ENCODE assay signal across 1 cellular context in the genomic region with DNA sequence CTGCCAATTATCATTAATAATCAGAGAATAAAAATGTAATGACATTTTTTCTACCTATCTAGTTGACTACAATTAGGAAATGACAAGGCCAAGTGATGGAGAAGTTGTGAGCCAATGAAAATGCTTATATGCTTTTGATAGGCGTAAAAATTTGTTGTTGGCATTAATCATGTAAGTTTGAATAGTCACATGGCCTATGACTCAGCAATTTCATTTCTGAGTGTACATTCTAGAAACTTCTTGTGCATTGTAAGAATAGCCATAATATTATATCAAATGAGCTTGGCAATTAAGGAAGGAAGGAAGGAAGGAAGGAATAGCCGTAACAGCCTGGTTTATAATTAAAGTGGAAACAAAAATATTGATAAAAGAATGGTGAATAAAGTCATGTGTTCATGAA.
TF ChIP-seq lines count a peak whose summit lies in the region.

No MANE protein-coding gene starts in this region.

TF ChIP-seq in K562, 482 proteins besides CTCF, POLR2A, EP300 and RAD21 (continued from another document):
- TF ChIP-seq, protein P1, sequence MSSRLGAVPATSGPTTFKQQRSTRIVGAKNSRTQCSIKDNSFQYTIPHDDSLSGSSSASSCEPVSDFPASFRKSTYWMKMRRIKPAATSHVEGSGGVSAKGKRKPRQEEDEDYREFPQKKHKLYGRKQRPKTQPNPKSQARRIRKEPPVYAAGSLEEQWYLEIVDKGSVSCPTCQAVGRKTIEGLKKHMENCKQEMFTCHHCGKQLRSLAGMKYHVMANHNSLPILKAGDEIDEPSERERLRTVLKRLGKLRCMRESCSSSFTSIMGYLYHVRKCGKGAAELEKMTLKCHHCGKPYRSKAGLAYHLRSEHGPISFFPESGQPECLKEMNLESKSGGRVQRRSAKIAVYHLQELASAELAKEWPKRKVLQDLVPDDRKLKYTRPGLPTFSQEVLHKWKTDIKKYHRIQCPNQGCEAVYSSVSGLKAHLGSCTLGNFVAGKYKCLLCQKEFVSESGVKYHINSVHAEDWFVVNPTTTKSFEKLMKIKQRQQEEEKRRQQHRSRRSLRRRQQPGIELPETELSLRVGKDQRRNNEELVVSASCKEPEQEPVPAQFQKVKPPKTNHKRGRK (tag; IDR thresholded peaks at IDR 0.05): no peak
- TF ChIP-seq NELFE (IDR thresholded peaks at IDR 0.05; ENCODE audit: insufficient read depth, insufficient read length) (no peak), BRCA1 (IDR thresholded peaks at IDR 0.05) (no peak), BRCA1 (CRISPR knock-in tag; IDR thresholded peaks at IDR 0.05) (no peak), NFE2L1 (tag; IDR thresholded peaks at IDR 0.05; ENCODE audit: borderline replicate concordance, low read depth) (peak; percentile 74), ZNF695 (CRISPR knock-in tag; IDR thresholded peaks at IDR 0.05) (no peak), BRD9 (IDR thresholded peaks at IDR 0.05; ENCODE audit: low read depth, partially characterized antibody) (no peak), ZBED1 (IDR thresholded peaks at IDR 0.05) (no peak), PPARD (CRISPR knock-in tag; IDR thresholded peaks at IDR 0.05) (no peak), FOXJ3 (CRISPR knock-in tag; IDR thresholded peaks at IDR 0.05) (no peak), MAFF (IDR thresholded peaks at IDR 0.05; ENCODE audit: low read length) (peak; percentile 83), ZNF431 (CRISPR knock-in tag; IDR thresholded peaks at IDR 0.05) (no peak), ZNF24 (IDR thresholded peaks at IDR 0.05) (no peak), ZNF75A (CRISPR knock-in tag; IDR thresholded peaks at IDR 0.05) (no peak), ZNF316 (IDR thresholded peaks at IDR 0.05) (peak; percentile 94), PRMT5 (CRISPR knock-in tag; IDR thresholded peaks at IDR 0.05) (no peak), GATA2 (CRISPR knock-in tag; IDR thresholded peaks at IDR 0.05) (no peak), NFE2 (IDR thresholded peaks at IDR 0.05; ENCODE audit: low read depth) (peak; percentile 77), CREBBP (IDR thresholded peaks at IDR 0.05; ENCODE audit: low read depth, low read length) (no peak), ZNF282 (CRISPR knock-in tag; IDR thresholded peaks at IDR 0.05) (no peak), RAD51 (IDR thresholded peaks at IDR 0.05; ENCODE audit: borderline replicate concordance, low read depth) (0 out of 2 replicates have a peak, but pooled peaks have one; percentile 30), NR4A1 (CRISPR knock-in tag; IDR thresholded peaks at IDR 0.05) (no peak), NR4A1 (tag; IDR thresholded peaks at IDR 0.05) (no peak), DPF2 (IDR thresholded peaks at IDR 0.05) (no peak), CBFA2T3 (IDR thresholded peaks at IDR 0.05) (no peak), SLC30A9 (CRISPR knock-in tag; IDR thresholded peaks at IDR 0.05) (no peak), ZNF23 (CRISPR knock-in tag; IDR thresholded peaks at IDR 0.05) (no peak), POLR2G (IDR thresholded peaks at IDR 0.05; ENCODE audit: low read depth, low read length) (no peak), ZNF584 (CRISPR knock-in tag; IDR thresholded peaks at IDR 0.05; ENCODE audit: low read depth) (no peak), MAFK (IDR thresholded peaks at IDR 0.05; ENCODE audit: low read length) (peak; percentile 66; the same call in 1 of the 2 replicates), SMAD2 (IDR thresholded peaks at IDR 0.05; ENCODE audit: low read depth, low read length) (no peak)
- TF ChIP-seq, protein P2, sequence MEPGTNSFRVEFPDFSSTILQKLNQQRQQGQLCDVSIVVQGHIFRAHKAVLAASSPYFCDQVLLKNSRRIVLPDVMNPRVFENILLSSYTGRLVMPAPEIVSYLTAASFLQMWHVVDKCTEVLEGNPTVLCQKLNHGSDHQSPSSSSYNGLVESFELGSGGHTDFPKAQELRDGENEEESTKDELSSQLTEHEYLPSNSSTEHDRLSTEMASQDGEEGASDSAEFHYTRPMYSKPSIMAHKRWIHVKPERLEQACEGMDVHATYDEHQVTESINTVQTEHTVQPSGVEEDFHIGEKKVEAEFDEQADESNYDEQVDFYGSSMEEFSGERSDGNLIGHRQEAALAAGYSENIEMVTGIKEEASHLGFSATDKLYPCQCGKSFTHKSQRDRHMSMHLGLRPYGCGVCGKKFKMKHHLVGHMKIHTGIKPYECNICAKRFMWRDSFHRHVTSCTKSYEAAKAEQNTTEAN (CRISPR knock-in tag; IDR thresholded peaks at IDR 0.05): no peak
- TF ChIP-seq, protein P3, sequence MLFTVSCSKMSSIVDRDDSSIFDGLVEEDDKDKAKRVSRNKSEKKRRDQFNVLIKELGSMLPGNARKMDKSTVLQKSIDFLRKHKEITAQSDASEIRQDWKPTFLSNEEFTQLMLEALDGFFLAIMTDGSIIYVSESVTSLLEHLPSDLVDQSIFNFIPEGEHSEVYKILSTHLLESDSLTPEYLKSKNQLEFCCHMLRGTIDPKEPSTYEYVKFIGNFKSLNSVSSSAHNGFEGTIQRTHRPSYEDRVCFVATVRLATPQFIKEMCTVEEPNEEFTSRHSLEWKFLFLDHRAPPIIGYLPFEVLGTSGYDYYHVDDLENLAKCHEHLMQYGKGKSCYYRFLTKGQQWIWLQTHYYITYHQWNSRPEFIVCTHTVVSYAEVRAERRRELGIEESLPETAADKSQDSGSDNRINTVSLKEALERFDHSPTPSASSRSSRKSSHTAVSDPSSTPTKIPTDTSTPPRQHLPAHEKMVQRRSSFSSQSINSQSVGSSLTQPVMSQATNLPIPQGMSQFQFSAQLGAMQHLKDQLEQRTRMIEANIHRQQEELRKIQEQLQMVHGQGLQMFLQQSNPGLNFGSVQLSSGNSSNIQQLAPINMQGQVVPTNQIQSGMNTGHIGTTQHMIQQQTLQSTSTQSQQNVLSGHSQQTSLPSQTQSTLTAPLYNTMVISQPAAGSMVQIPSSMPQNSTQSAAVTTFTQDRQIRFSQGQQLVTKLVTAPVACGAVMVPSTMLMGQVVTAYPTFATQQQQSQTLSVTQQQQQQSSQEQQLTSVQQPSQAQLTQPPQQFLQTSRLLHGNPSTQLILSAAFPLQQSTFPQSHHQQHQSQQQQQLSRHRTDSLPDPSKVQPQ (CRISPR knock-in tag; IDR thresholded peaks at IDR 0.05; ENCODE audit: borderline replicate concordance): no peak
- TF ChIP-seq, protein P4, sequence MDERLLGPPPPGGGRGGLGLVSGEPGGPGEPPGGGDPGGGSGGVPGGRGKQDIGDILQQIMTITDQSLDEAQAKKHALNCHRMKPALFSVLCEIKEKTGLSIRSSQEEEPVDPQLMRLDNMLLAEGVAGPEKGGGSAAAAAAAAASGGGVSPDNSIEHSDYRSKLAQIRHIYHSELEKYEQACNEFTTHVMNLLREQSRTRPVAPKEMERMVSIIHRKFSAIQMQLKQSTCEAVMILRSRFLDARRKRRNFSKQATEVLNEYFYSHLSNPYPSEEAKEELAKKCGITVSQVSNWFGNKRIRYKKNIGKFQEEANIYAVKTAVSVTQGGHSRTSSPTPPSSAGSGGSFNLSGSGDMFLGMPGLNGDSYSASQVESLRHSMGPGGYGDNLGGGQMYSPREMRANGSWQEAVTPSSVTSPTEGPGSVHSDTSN (CRISPR knock-in tag; IDR thresholded peaks at IDR 0.05; ENCODE audit: low read depth): no peak
- TF ChIP-seq, protein P4 (tag; conservative IDR thresholded peaks at IDR 0.05; ENCODE audit: low read depth): 0 out of 2 replicates have a peak, but pooled peaks have one; percentile 35
- TF ChIP-seq, protein P5, sequence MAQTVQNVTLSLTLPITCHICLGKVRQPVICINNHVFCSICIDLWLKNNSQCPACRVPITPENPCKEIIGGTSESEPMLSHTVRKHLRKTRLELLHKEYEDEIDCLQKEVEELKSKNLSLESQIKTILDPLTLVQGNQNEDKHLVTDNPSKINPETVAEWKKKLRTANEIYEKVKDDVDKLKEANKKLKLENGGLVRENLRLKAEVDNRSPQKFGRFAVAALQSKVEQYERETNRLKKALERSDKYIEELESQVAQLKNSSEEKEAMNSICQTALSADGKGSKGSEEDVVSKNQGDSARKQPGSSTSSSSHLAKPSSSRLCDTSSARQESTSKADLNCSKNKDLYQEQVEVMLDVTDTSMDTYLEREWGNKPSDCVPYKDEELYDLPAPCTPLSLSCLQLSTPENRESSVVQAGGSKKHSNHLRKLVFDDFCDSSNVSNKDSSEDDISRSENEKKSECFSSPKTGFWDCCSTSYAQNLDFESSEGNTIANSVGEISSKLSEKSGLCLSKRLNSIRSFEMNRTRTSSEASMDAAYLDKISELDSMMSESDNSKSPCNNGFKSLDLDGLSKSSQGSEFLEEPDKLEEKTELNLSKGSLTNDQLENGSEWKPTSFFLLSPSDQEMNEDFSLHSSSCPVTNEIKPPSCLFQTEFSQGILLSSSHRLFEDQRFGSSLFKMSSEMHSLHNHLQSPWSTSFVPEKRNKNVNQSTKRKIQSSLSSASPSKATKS (CRISPR knock-in tag; IDR thresholded peaks at IDR 0.05): no peak
- TF ChIP-seq, protein P6, sequence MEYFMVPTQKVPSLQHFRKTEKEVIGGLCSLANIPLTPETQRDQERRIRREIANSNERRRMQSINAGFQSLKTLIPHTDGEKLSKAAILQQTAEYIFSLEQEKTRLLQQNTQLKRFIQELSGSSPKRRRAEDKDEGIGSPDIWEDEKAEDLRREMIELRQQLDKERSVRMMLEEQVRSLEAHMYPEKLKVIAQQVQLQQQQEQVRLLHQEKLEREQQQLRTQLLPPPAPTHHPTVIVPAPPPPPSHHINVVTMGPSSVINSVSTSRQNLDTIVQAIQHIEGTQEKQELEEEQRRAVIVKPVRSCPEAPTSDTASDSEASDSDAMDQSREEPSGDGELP (CRISPR knock-in tag; IDR thresholded peaks at IDR 0.05; ENCODE audit: borderline replicate concordance): no peak
- TF ChIP-seq, protein P7, sequence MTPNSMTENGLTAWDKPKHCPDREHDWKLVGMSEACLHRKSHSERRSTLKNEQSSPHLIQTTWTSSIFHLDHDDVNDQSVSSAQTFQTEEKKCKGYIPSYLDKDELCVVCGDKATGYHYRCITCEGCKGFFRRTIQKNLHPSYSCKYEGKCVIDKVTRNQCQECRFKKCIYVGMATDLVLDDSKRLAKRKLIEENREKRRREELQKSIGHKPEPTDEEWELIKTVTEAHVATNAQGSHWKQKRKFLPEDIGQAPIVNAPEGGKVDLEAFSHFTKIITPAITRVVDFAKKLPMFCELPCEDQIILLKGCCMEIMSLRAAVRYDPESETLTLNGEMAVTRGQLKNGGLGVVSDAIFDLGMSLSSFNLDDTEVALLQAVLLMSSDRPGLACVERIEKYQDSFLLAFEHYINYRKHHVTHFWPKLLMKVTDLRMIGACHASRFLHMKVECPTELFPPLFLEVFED (CRISPR knock-in tag; conservative IDR thresholded peaks at IDR 0.05): no peak
- TF ChIP-seq, protein P8, sequence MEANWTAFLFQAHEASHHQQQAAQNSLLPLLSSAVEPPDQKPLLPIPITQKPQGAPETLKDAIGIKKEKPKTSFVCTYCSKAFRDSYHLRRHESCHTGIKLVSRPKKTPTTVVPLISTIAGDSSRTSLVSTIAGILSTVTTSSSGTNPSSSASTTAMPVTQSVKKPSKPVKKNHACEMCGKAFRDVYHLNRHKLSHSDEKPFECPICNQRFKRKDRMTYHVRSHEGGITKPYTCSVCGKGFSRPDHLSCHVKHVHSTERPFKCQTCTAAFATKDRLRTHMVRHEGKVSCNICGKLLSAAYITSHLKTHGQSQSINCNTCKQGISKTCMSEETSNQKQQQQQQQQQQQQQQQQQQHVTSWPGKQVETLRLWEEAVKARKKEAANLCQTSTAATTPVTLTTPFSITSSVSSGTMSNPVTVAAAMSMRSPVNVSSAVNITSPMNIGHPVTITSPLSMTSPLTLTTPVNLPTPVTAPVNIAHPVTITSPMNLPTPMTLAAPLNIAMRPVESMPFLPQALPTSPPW (CRISPR knock-in tag; IDR thresholded peaks at IDR 0.05): no peak
- TF ChIP-seq, protein P9, sequence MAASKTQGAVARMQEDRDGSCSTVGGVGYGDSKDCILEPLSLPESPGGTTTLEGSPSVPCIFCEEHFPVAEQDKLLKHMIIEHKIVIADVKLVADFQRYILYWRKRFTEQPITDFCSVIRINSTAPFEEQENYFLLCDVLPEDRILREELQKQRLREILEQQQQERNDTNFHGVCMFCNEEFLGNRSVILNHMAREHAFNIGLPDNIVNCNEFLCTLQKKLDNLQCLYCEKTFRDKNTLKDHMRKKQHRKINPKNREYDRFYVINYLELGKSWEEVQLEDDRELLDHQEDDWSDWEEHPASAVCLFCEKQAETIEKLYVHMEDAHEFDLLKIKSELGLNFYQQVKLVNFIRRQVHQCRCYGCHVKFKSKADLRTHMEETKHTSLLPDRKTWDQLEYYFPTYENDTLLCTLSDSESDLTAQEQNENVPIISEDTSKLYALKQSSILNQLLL (CRISPR knock-in tag; IDR thresholded peaks at IDR 0.05; ENCODE audit: borderline replicate concordance): no peak
- TF ChIP-seq, protein P10, sequence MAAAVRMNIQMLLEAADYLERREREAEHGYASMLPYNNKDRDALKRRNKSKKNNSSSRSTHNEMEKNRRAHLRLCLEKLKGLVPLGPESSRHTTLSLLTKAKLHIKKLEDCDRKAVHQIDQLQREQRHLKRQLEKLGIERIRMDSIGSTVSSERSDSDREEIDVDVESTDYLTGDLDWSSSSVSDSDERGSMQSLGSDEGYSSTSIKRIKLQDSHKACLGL (CRISPR knock-in tag; IDR thresholded peaks at IDR 0.05; ENCODE audit: borderline replicate concordance, poor library complexity, severe bottlenecking): no peak
